Comparison of ENCODE assay signal across 16 cellular contexts in the genomic region with DNA sequence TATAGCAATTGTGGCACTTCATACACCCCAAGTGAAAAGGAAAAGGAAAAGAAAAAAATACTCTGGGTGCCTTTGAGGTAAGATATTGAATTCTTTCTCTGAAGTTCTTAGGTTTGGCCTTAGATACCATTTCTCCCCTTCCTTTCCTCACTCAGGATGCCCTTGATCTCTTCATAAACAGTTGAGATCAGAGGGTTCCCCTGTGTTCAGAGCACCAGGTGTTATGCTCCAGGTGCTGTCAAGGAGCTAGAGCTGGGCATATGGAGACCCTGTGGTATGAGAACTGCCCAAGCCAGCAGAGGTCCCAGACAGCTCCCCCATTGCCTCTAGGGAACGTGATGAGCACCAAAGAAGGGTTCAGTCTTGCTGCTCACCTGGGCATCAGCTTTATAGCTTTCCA. TPM values are rescaled to one million over a fixed set of nuclear protein-coding genes. Genes with fewer than 3 reads are reported as not detected.
"Had no signal": no experiment of that assay in that cellular context is flagged by ENCODE, and none has a peak within 500 bp of the region (broad histone marks: within the 10 kb centered on the region; RNA-seq: fewer than 3 reads in every experiment).

No MANE protein-coding gene starts in this region.

- H3K27me3 Mint-ChIP-seq: central memory CD8-positive, alpha-beta T cell had no signal

- H3K4me3 Mint-ChIP-seq: central memory CD8-positive, alpha-beta T cell; dendritic cell treated with granulocyte-macrophage colony-stimulating factor and Interleukin-4, amounts not matched to agents 40 ng/mL and 50 ng/mL, for 4 days; neural crest cell had no signal

- ATAC-seq: body of pancreas; left ventricle myocardium superior; stimulated activated naive CD8-positive, alpha-beta T cell treated with anti-CD3 and anti-CD28 coated beads, Interleukin-15, Interleukin-2, amounts not matched to agents 100 U/mL and 50 U/mL, for 24 hours had no signal

- H3K4me3 ChIP-seq: body of pancreas, sigmoid colon, suprapubic skin, upper lobe of left lung had no signal

- H3K27me3 ChIP-seq: body of pancreas, sigmoid colon, suprapubic skin, upper lobe of left lung had no signal

- H3K27ac Mint-ChIP-seq: dendritic cell treated with granulocyte-macrophage colony-stimulating factor and Interleukin-4, amounts not matched to agents 40 ng/mL and 50 ng/mL, for 4 days had no signal

- H3K9me3 Mint-ChIP-seq: central memory CD8-positive, alpha-beta T cell; dendritic cell treated with granulocyte-macrophage colony-stimulating factor and Interleukin-4, amounts not matched to agents 40 ng/mL and 50 ng/mL, for 4 days had no signal

- H3K27ac ChIP-seq: body of pancreas, sigmoid colon, suprapubic skin, upper lobe of left lung had no signal

- H3K4me1 ChIP-seq: body of pancreas, sigmoid colon, suprapubic skin had no signal

- H3K9me3 ChIP-seq: body of pancreas, sigmoid colon, suprapubic skin, upper lobe of left lung had no signal

- H3K36me3 ChIP-seq: sigmoid colon, suprapubic skin, upper lobe of left lung had no signal

- DNase-seq: body of pancreas; left ventricle myocardium superior; mesendoderm; SHP77 treated with DMSO at 0.1 percent for 48 hours; sigmoid colon; stimulated activated CD4-positive, alpha-beta T cell treated with anti-CD3 and anti-CD28 coated beads, Interleukin-2, amount 100 ng/mL, for 24 hours; stimulated activated naive CD8-positive, alpha-beta T cell treated with anti-CD3 and anti-CD28 coated beads, Interleukin-15, Interleukin-2, amounts not matched to agents 100 U/mL and 50 U/mL, for 24 hours; T1000; upper lobe of left lung had no signal

- H3K4me1 Mint-ChIP-seq: neural crest cell had no signal

RNA-seq across cellular contexts. Expression of a gene that starts 17.1 kb away (rescaled TPM):
- total RNA-seq: body of pancreas, epithelial cell of proximal tubule, kidney epithelial cell, neural crest cell, osteocyte, suprapubic skin had no signal
